Comparison of ENCODE assay signal across 1 cellular context in genomic region chr21:45981641-45982255, GRCh38.
TF ChIP-seq lines count a peak whose summit lies in the region.

Gene COL6A1 (plus strand): TSS chr21:45981770. CDS start chr21:45981851, 81 bp downstream.

TF ChIP-seq in GM12878, 131 proteins besides CTCF, POLR2A, EP300 and RAD21 (continued from another document):
- TF ChIP-seq IRF3 (IDR thresholded peaks at IDR 0.05) = no peak
- no peak for TF ChIP-seq ZNF24 (IDR thresholded peaks at IDR 0.05)
- no peak for TF ChIP-seq ZSCAN29 (IDR thresholded peaks at IDR 0.05)
- TF ChIP-seq ATF7 (IDR thresholded peaks at IDR 0.05; ENCODE audit: low read depth) = no peak
- no peak for TF ChIP-seq PAX5 (IDR thresholded peaks at IDR 0.05; ENCODE audit: borderline replicate concordance, low read depth, low read length)
- TF ChIP-seq CREB1 (IDR thresholded peaks at IDR 0.05; ENCODE audit: low read depth) = no peak
- TF ChIP-seq SIN3A (IDR thresholded peaks at IDR 0.05; ENCODE audit: low read depth, low read length) = no peak
- TF ChIP-seq SMAD5 (IDR thresholded peaks at IDR 0.05; ENCODE audit: low read depth) = no peak
- no peak for TF ChIP-seq IRF4 (IDR thresholded peaks at IDR 0.05; ENCODE audit: low read depth, low read length)
- no peak for TF ChIP-seq RFX5 (IDR thresholded peaks at IDR 0.05; ENCODE audit: low read depth, low read length)
- TF ChIP-seq LARP7 (IDR thresholded peaks at IDR 0.05) = no peak
- TF ChIP-seq CEBPB (IDR thresholded peaks at IDR 0.05; ENCODE audit: borderline replicate concordance in 1 of 2, low read depth in 2 of 2, low read length in 2 of 2) = no peak
